Comparison of ENCODE assay signal across 17 cellular contexts in genomic region chr19:28213476-28214082, GRCh38.
DNase-seq lines count a peak whose midpoint lies in the region; ATAC-seq and TF ChIP-seq lines count a peak whose summit lies in the region.
"Had no signal": no experiment of that assay in that cellular context is flagged by ENCODE, and none has a peak within 500 bp of the region (broad histone marks: within the 10 kb centered on the region; RNA-seq: fewer than 3 reads in every experiment).

No MANE protein-coding gene starts in this region.

- intact Hi-C loops in esophagus squamous epithelium (cut with DNase I), result no loop called here
- intact Hi-C loops in lower lobe of right lung (cut with DNase I), result no loop called here

- H3K36me3 ChIP-seq in mesendoderm (ENCODE audit: control insufficient read depth, insufficient read depth, low read length) (no peaks in the 10 kb centered on the region), esophagus squamous epithelium (no peaks in the 10 kb centered on the region), lower lobe of right lung (no peaks in the 10 kb centered on the region)
- H3K36me3 ChIP-seq: BLaER1, right atrium auricular region, SJSA1 had no signal

- H3K9me3 ChIP-seq in esophagus squamous epithelium, result peaks cover 0 to 5% (median 0%) of the 10 kb centered on the region in 3 donors
- no peaks in the 10 kb centered on the region for H3K9me3 ChIP-seq in lower lobe of right lung
- H3K9me3 ChIP-seq: BLaER1, right atrium auricular region, SJSA1 had no signal

- peak overlapping the region; percentile 97 for H2BK15ac ChIP-seq in mesendoderm (replicated peaks; ENCODE audit: low read depth)

- no peak overlapping the region for H3K23ac ChIP-seq in mesendoderm (ENCODE audit: low read length)

- H3K4me3 ChIP-seq in Jurkat, Clone E6-1 (ENCODE audit: low read length), result no peak overlapping the region
- no peak overlapping the region for H3K4me3 ChIP-seq in mesendoderm (ENCODE audit: low read length)
- no peak overlapping the region for H3K4me3 ChIP-seq in esophagus squamous epithelium
- no peak overlapping the region for H3K4me3 ChIP-seq in lower lobe of right lung
- H3K4me3 ChIP-seq: BLaER1, right atrium auricular region, SJSA1 had no signal

- H3K4me1 ChIP-seq in mesendoderm (ENCODE audit: control insufficient read depth, low read depth, low read length), result no peaks in the 10 kb centered on the region
- no peaks in the 10 kb centered on the region for H3K4me1 ChIP-seq in esophagus squamous epithelium
- no peaks in the 10 kb centered on the region for H3K4me1 ChIP-seq in lower lobe of right lung
- H3K4me1 ChIP-seq: right atrium auricular region, SJSA1 had no signal

- no peak for TF ChIP-seq POLR2A in esophagus squamous epithelium (IDR thresholded peaks at IDR 0.05)

- DNase-seq in Caki2 (ENCODE audit: low read depth) (peak; percentile 82), mesendoderm (peak; percentile 49), esophagus squamous epithelium (lab: John Stamatoyannopoulos, UW) (no peak), lower lobe of right lung (no peak)
- DNase-seq in Jurkat, Clone E6-1 (ENCODE audit: low read depth, low spot score), result peak; percentile 27
- DNase-seq: central memory CD4-positive, alpha-beta T cell; left colon; naive thymus-derived CD4-positive, alpha-beta T cell; NCI-H1436 treated with DMSO at 0.1 percent for 48 hours; NCI-H748 treated with DMSO at 0.1 percent for 48 hours; trophoblast cell had no signal

- TF ChIP-seq CTCF in esophagus squamous epithelium (IDR thresholded peaks at IDR 0.05) (no peak), lower lobe of right lung (IDR thresholded peaks at IDR 0.05) (no peak)

- H3K27me3 ChIP-seq in mesendoderm (ENCODE audit: insufficient read depth, low read length, poor library complexity) (no peaks in the 10 kb centered on the region), esophagus squamous epithelium (no peaks in the 10 kb centered on the region), lower lobe of right lung (ENCODE audit: low read depth) (no peaks in the 10 kb centered on the region)
- H3K27me3 ChIP-seq: BLaER1, right atrium auricular region, SJSA1 had no signal

- H3K79me1 ChIP-seq in mesendoderm (ENCODE audit: low read length), result no peaks in the 10 kb centered on the region

- H4K8ac ChIP-seq in mesendoderm (ENCODE audit: low read depth, low read length), result no peak overlapping the region

- H4K5ac ChIP-seq in mesendoderm (ENCODE audit: low read length), result no peak overlapping the region

- H3K18ac ChIP-seq in mesendoderm (ENCODE audit: low read length), result no peak overlapping the region

- no peaks in the 10 kb centered on the region for H3K79me2 ChIP-seq in mesendoderm (ENCODE audit: control insufficient read depth, insufficient read depth, low read length)

- no peak overlapping the region for H3K56ac ChIP-seq in mesendoderm (ENCODE audit: low read length)

- no peak overlapping the region for H3K4ac ChIP-seq in mesendoderm (ENCODE audit: low read depth, low read length)

- no peak overlapping the region for H3K4me2 ChIP-seq in mesendoderm (ENCODE audit: low read length)
- H3K4me2 ChIP-seq: BLaER1 had no signal

- ATAC-seq in SK-N-SH treated with all-trans-retinoic acid at 6 μM for 48 hours, result peak; percentile 16; the same call in 1 of the 3 replicates
- ATAC-seq in HG02763 (IDR thresholded peaks at IDR 0.05; ENCODE audit: unreplicated experiment), result no peak
- ATAC-seq in lower lobe of right lung, result no peak
- ATAC-seq in HG02973 (IDR thresholded peaks at IDR 0.05; ENCODE audit: unreplicated experiment), result no peak
- ATAC-seq: left colon; naive thymus-derived CD4-positive, alpha-beta T cell had no signal

- no peak overlapping the region for H2AK5ac ChIP-seq in mesendoderm (ENCODE audit: low read length)

- no peak overlapping the region for H2BK120ac ChIP-seq in mesendoderm (ENCODE audit: low read depth, low read length)

- WGBS in mesendoderm (ENCODE audit: extremely low coverage, insufficient coverage, low lambda C conversion rate), result no CpG with 5 or more reads among the region's 5 CpGs
- 49 to 53% methylated on average over 5 of the region's 5 CpGs for WGBS in esophagus squamous epithelium, 2 donors

- in situ Hi-C loops in Caki2 (cut with HindIII; ENCODE audit: low pct_unique_long_range_greater_than_20kb, low sequenced_read_pairs), result no loop called here

- H3K27ac ChIP-seq in mesendoderm (ENCODE audit: low read depth, low read length), result no peak overlapping the region
- H3K27ac ChIP-seq in esophagus squamous epithelium, result no peak overlapping the region
- H3K27ac ChIP-seq in lower lobe of right lung, result no peak overlapping the region
- H3K27ac ChIP-seq: BLaER1, right atrium auricular region, SJSA1 had no signal

- H3K9ac ChIP-seq in mesendoderm (ENCODE audit: low read length), result no peak overlapping the region
- H3K9ac ChIP-seq: BLaER1 had no signal

- no peak overlapping the region for H2BK5ac ChIP-seq in mesendoderm (ENCODE audit: low read length)

TF ChIP-seq in SK-N-SH treated with all-trans-retinoic acid at 6 μM for 48 hours, 23 proteins besides CTCF, POLR2A, EP300 and RAD21:
- TF ChIP-seq BACH2 (CRISPR knock-in tag; IDR thresholded peaks at IDR 0.05; ENCODE audit: borderline replicate concordance), result no peak

Comparison
In these comparisons a context has a peak if more than half of its experiments do, and no peak if none do; other contexts are left out.
1. DNase-seq: peak in Caki2 (single experiment), Jurkat, Clone E6-1 (single experiment) and mesendoderm (single experiment); none in esophagus squamous epithelium (single experiment) and lower lobe of right lung (single experiment).